8 cellular contexts compared by ENCODE assay signal in the genomic region with DNA sequence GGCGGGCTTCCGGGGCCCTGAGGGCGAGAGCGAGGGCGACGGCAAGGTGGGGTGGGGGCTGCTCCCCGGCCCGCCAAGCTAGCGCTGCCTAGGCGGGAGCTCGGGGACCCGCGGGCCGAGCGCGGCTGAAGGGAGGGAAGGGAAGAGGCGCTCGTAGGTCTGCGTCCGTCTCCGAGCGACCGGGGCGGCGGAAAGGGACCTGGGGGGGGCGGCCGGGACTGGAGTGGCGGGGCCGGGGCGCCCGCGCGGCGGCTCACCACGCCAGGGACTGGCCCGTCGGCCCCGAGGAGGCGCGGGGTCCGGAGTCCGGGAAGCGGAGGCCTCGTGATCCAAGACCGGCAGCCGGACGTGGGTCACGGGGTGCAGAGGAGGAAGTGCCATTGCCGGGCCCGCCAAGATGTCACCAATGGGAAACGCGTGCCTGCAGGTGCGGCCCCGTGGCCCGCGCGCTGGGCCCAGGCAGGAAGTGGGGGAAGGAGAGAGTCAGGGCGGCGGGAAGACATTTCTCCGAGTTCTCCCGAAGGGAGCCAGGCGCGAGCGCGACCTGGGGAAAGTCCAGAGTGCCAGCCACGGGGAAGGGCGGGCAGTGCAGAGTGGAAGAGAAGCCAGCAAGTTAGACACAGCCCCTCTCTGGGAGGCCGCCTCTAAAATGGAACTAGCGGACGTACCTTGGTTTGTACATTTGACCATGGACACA. TPM values are rescaled to one million over a fixed set of nuclear protein-coding genes. Genes with fewer than 3 reads are reported as not detected.
DNase-seq lines count a peak whose midpoint lies in the region; ATAC-seq and TF ChIP-seq lines count a peak whose summit lies in the region.

No MANE protein-coding gene starts in this region.

- H3K4me1 ChIP-seq in A673 (ENCODE audit: insufficient read depth, low read length, poor library complexity, severe bottlenecking) (peaks cover 39% of the 10 kb centered on the region), colonic mucosa (peaks cover 17% of the 10 kb centered on the region)

- TF ChIP-seq CTCF in A673 (conservative IDR thresholded peaks at IDR 0.05; ENCODE audit: low read depth, low read length) = no peak
- TF ChIP-seq CTCF in colonic mucosa (IDR thresholded peaks at IDR 0.05) = no peak

- CTCF ChIA-PET in A673 (lab: Charles Lee) = no interaction called here

- H3K36me3 ChIP-seq in A673 (ENCODE audit: insufficient read depth, low read length, poor library complexity, severe bottlenecking) (peaks cover 43% of the 10 kb centered on the region), colonic mucosa (peaks cover 16% of the 10 kb centered on the region)

- H3K9me3 ChIP-seq in A673 (ENCODE audit: low read depth, low read length, poor library complexity, severe bottlenecking) = no peaks in the 10 kb centered on the region
- H3K9me3 ChIP-seq in colonic mucosa = no peaks in the 10 kb centered on the region

- H3K27ac ChIP-seq in A673 (ENCODE audit: low read depth, low read length, poor library complexity, severe bottlenecking) = peak overlapping the region; percentile 91
- H3K27ac ChIP-seq in colonic mucosa = peak overlapping the region; percentile 95

- ATAC-seq in GM18867 (IDR thresholded peaks at IDR 0.05; ENCODE audit: unreplicated experiment) (peak; percentile 85), HG03064 (IDR thresholded peaks at IDR 0.05; ENCODE audit: low read depth, unreplicated experiment) (peak; percentile 73), left colon (peak; percentile 82)

- H3K27me3 ChIP-seq in A673 (replicated peaks; ENCODE audit: insufficient read depth, low read depth, low read length, poor library complexity) (no peaks in the 10 kb centered on the region), colonic mucosa (no peaks in the 10 kb centered on the region)

- H3K9ac ChIP-seq in colonic mucosa (ENCODE audit: low read depth in 2 of 2, low read length in 2 of 2) = peak overlapping the region; percentile 55 to 86

- DNase-seq in A673 (ENCODE audit: low spot score) (peak; percentile 86), NCI-H2227 treated with DMSO at 0.1 percent for 48 hours (lab: John Stamatoyannopoulos, UW) (peak; percentile 71), colonic mucosa (peak; percentile 93), left colon (peak; percentile 92 to 96)
- DNase-seq in activated CD4-positive, alpha-beta T cell treated with anti-CD3 and anti-CD28 coated beads for 24 hours (ENCODE audit: low read depth in 2 of 2) = peak; percentile 62 to 72
- peak; percentile 79 to 85 for DNase-seq in stimulated activated CD4-positive, alpha-beta T cell treated with anti-CD3 and anti-CD28 coated beads, Interleukin-2, amount 100 ng/mL, for 24 hours

- intact Hi-C loops in A673 (cut with micrococcal nuclease; ENCODE audit: unreplicated experiment) = loop anchor here (1.0 kb wide), 1 partner anchor 9 kb away; no protein-coding TSS in a partner anchor
- intact Hi-C loops in colonic mucosa (cut with DNase I) = no loop called here
- intact Hi-C loops in left colon (cut with DNase I, micrococcal nuclease) = no loop called here

- no TSS peak for BruUV-seq in A673 (replicated peaks; lab: Mats Ljungman, UMichigan)

- H3K4me3 ChIP-seq in A673 (ENCODE audit: low read depth, low read length, poor library complexity, severe bottlenecking) = peak overlapping the region; percentile 53
- peak overlapping the region; percentile 58 for H3K4me3 ChIP-seq in colonic mucosa

- POLR2A ChIA-PET in A673 (lab: Charles Lee; ENCODE audit: low non-redundant PET) = interaction anchor here (0.6 to 0.8 kb wide), 2 partner anchors 9 to 11 kb away, joined by 3 to 6 read pairs; no protein-coding TSS in a partner anchor

RNA-seq across cellular contexts. Expression of gene HNRNPF, which starts 11.9 kb away (rescaled TPM):
- 265 and 277 TPM in 2 replicates for total RNA-seq in A673 (2021)
- total RNA-seq in colonic mucosa = 100 to 1,000 TPM; 250 to 394 TPM
- 100 to 1,000 TPM; 214 to 257 TPM for total RNA-seq in left colon

RNA-seq across cellular contexts. Expression of gene FXYD4, which starts 25.6 kb away (rescaled TPM):
- total RNA-seq in A673 (2021) = not detected in 2 replicates
- under 1 TPM in 1 of 2 donors, not detected in 1; 0.98 TPM for total RNA-seq in colonic mucosa
- total RNA-seq in left colon = not detected

RNA-seq across cellular contexts. Expression of gene ZNF487, which starts 39.8 kb away (rescaled TPM):
- 1.3 and 2.8 TPM in 2 replicates for total RNA-seq in A673 (2021)
- 1 to 10 TPM; 2.8 to 4.5 TPM for total RNA-seq in colonic mucosa
- 1 to 10 TPM; 5.2 to 5.9 TPM for total RNA-seq in left colon

Comparison
In these comparisons a context has a peak if more than half of its experiments do, and no peak if none do; other contexts are left out.
1. Peak in every context shown above with its lines: DNase-seq, ATAC-seq, H3K4me3 ChIP-seq and H3K27ac ChIP-seq.